ENCODE assay signal across 8 cellular contexts in genomic region chr15:60396964-60397771, GRCh38. TPM values are rescaled to one million over a fixed set of nuclear protein-coding genes. Genes with fewer than 3 reads are reported as not detected.
DNase-seq lines count a peak whose midpoint lies in the region; ATAC-seq, FAIRE-seq and TF ChIP-seq lines count a peak whose summit lies in the region.

No MANE protein-coding gene starts in this region.

- DNase-seq in GM06990 (ENCODE audit: extremely low read depth, insufficient read length) (peak; percentile 73), T1000 (lab: John Stamatoyannopoulos, UW) (peak; percentile 42), T47D (ENCODE audit: low read depth in 1 of 2, low spot score in 1 of 2) (peak; percentile 28 to 66), kidney (peak; percentile 87), cerebellum (ENCODE audit: low spot score) (no peak)
- peak; percentile 36 to 46 for DNase-seq in stimulated activated CD4-positive, alpha-beta T cell treated with anti-CD3 and anti-CD28 coated beads, Interleukin-2, amount 100 ng/mL, for 48 hours

- H3K36me3 ChIP-seq in GM06990 (ENCODE audit: control insufficient read depth, insufficient read depth, low read length) (peaks cover 1% of the 10 kb centered on the region; the same call in 1 of the 2 replicates), HUES6 (ENCODE audit: control insufficient read depth, insufficient read depth, low read length) (peaks cover 34% of the 10 kb centered on the region; the same call in 1 of the 2 replicates), kidney (ENCODE audit: control insufficient read depth in 1 of 2, insufficient read depth in 2 of 2, low read length in 2 of 2) (no peaks in the 10 kb centered on the region)

- intact Hi-C loops in kidney (cut with DNase I) = no loop called here

- H3K9ac ChIP-seq in HUES6 (ENCODE audit: low read length) (peak overlapping the region; percentile 89), kidney (ENCODE audit: low read length in 2 of 2) (peak overlapping the region; percentile 78 to 80)

- peak overlapping the region; percentile 98 for H3K27ac ChIP-seq in HUES6 (ENCODE audit: low read depth, low read length)
- H3K27ac ChIP-seq in kidney (ENCODE audit: low read depth in 2 of 2, low read length in 2 of 2) = peak overlapping the region; percentile 82 to 87

- FAIRE-seq in kidney (lab: Jason Lieb, UNC) = no peak

- no peaks in the 10 kb centered on the region for H3K9me3 ChIP-seq in HUES6 (ENCODE audit: control insufficient read depth, insufficient read depth, low read depth, low read length)
- no peaks in the 10 kb centered on the region for H3K9me3 ChIP-seq in kidney (ENCODE audit: control insufficient read depth in 1 of 2, low read length in 2 of 2)

- H3K4me3 ChIP-seq in GM06990 (replicated peaks; ENCODE audit: low read depth, low read length) (peak overlapping the region; percentile 93), HUES6 (ENCODE audit: low read depth, low read length) (peak overlapping the region; percentile 76), kidney (ENCODE audit: low read length in 2 of 2) (peak overlapping the region; percentile 65 to 85)

- ATAC-seq in GM21529 (IDR thresholded peaks at IDR 0.05; ENCODE audit: unreplicated experiment) = peak; percentile 74

- TF ChIP-seq CTCF in GM06990 (IDR thresholded peaks at IDR 0.05; ENCODE audit: insufficient read depth, low read length, poor library complexity, severe bottlenecking) = no peak
- TF ChIP-seq CTCF in kidney (IDR thresholded peaks at IDR 0.05; ENCODE audit: borderline replicate concordance, extremely low read depth, insufficient read depth) = no peak

- H3K27me3 ChIP-seq in GM06990 (replicated peaks; ENCODE audit: control insufficient read depth, insufficient read depth, low read length) (no peaks in the 10 kb centered on the region), HUES6 (ENCODE audit: control insufficient read depth, insufficient read depth, low read length) (no peaks in the 10 kb centered on the region)

- in situ Hi-C loops in T47D (cut with HindIII; ENCODE audit: low pct_unique_long_range_greater_than_20kb, low sequenced_read_pairs) = no loop called here

- peaks cover 64% of the 10 kb centered on the region for H3K4me1 ChIP-seq in HUES6 (ENCODE audit: control insufficient read depth, insufficient read depth, low read length)
- peaks cover 21 to 31% of the 10 kb centered on the region in 2 donors for H3K4me1 ChIP-seq in kidney (ENCODE audit: control insufficient read depth in 1 of 2, insufficient read depth in 1 of 2, low read depth in 1 of 2, low read length in 2 of 2)

RNA-seq across cellular contexts. Expression of gene ANXA2, which starts 0.6 kb away (rescaled TPM):
- total RNA-seq in kidney (867 TPM), cerebellum (63.1 TPM)
- 383 TPM for polyA plus RNA-seq in kidney (ENCODE audit: insufficient read depth, low read depth, low replicate concordance)

Comparison
In these comparisons a context has a peak if more than half of its experiments do, and no peak if none do; other contexts are left out.
1. RNA of gene ANXA2, which starts 0.6 kb away (total RNA-seq): 867 TPM in kidney (single experiment); 63.1 TPM in cerebellum (single experiment); every median in the first group is over 10 times any median in the second.
2. Peak in every context shown above with its lines, with median percentiles within 50 percentile points of each other: H3K4me3 ChIP-seq.